Comparison of ENCODE assay signal across 18 cellular contexts in genomic region chr12:19665105-19665900, GRCh38.
"Had no signal": no experiment of that assay in that cellular context is flagged by ENCODE, and none has a peak within 500 bp of the region (broad histone marks: within the 10 kb centered on the region; RNA-seq: fewer than 3 reads in every experiment).

No MANE protein-coding gene starts in this region.

- H3K27ac Mint-ChIP-seq: activated CD4-positive, alpha-beta T cell treated with anti-CD3 and anti-CD28 coated beads, Interleukin-2, amount 10 ng/mL, durations not matched to agents 24 days and 14 days; activated CD8-positive, alpha-beta T cell treated with anti-CD3 and anti-CD28 coated beads, Interleukin-2, amount 10 ng/mL, durations not matched to agents 7 days and 5 days; activated naive CD4-positive, alpha-beta T cell treated with anti-CD3 and anti-CD28 coated beads, Interleukin-2, amount 50 U/mL, for 72 hours; activated T-helper 1 cell treated with anti-CD3 and anti-CD28 coated beads, Interleukin-12 subunit alpha, Interleukin-12 subunit beta, Interleukin-2, Interleukin-4 antibody, amounts not matched to agents 30 ng/mL and 10 ng/mL and 1 ng/mL, durations not matched to agents 14 hours and 24 hours and 36 hours; stimulated activated memory B cell treated with anti-CD40 and anti-IgM and Interleukin-4, amounts not matched to agents 10 μg/mL and 1 μg/mL and 100 μg/mL, for 72 hours had no signal

- H3K27ac ChIP-seq: adrenal gland, coronary artery, hepatocyte, left lung, SK-N-MC had no signal

- H3K27me3 ChIP-seq: adrenal gland, hepatocyte, left lung, sigmoid colon had no signal

- DNase-seq: activated CD4-positive, alpha-beta T cell treated with anti-CD3 and anti-CD28 coated beads, Interleukin-2, amount 10 ng/mL, durations not matched to agents 24 days and 14 days; activated CD8-positive, alpha-beta T cell treated with anti-CD3 and anti-CD28 coated beads, Interleukin-2, amount 10 ng/mL, durations not matched to agents 7 days and 5 days; activated gamma-delta T cell treated with Interleukin-2 at 50 U/mL for 16 hours; kidney glomerular epithelial cell; left lung; occipital lobe; sigmoid colon; stimulated activated CD4-positive, alpha-beta T cell treated with anti-CD3 and anti-CD28 coated beads, Interleukin-15, amount 100 ng/mL, for 24 hours had no signal

- H3K9me3 ChIP-seq: adrenal gland, left lung, sigmoid colon had no signal

- H3K36me3 Mint-ChIP-seq: activated naive CD4-positive, alpha-beta T cell treated with anti-CD3 and anti-CD28 coated beads, Interleukin-2, amount 50 U/mL, for 72 hours; stimulated activated memory B cell treated with anti-CD40 and anti-IgM and Interleukin-4, amounts not matched to agents 10 μg/mL and 1 μg/mL and 100 μg/mL, for 72 hours had no signal

- H3K4me3 Mint-ChIP-seq: activated CD4-positive, alpha-beta T cell treated with anti-CD3 and anti-CD28 coated beads, Interleukin-2, amount 10 ng/mL, durations not matched to agents 24 days and 14 days; activated CD8-positive, alpha-beta T cell treated with anti-CD3 and anti-CD28 coated beads, Interleukin-2, amount 10 ng/mL, durations not matched to agents 7 days and 5 days; activated T-helper 1 cell treated with anti-CD3 and anti-CD28 coated beads, Interleukin-12 subunit alpha, Interleukin-12 subunit beta, Interleukin-2, Interleukin-4 antibody, amounts not matched to agents 30 ng/mL and 10 ng/mL and 1 ng/mL, durations not matched to agents 14 hours and 24 hours and 36 hours; neural crest cell; stimulated activated memory B cell treated with anti-CD40 and anti-IgM and Interleukin-4, amounts not matched to agents 10 μg/mL and 1 μg/mL and 100 μg/mL, for 72 hours had no signal

- H3K4me1 Mint-ChIP-seq: neural crest cell; stimulated activated memory B cell treated with anti-CD40 and anti-IgM and Interleukin-4, amounts not matched to agents 10 μg/mL and 1 μg/mL and 100 μg/mL, for 72 hours had no signal

- H3K36me3 ChIP-seq: adrenal gland, left lung, sigmoid colon had no signal

- ATAC-seq: activated CD4-positive, CD25-positive, alpha-beta regulatory T cell treated with anti-CD3 and anti-CD28 coated beads, Interleukin-2, amount 50 U/mL, for 24 hours; activated CD8-positive, alpha-beta T cell treated with anti-CD3 and anti-CD28 coated beads, Interleukin-2, amount 10 ng/mL, durations not matched to agents 7 days and 5 days; activated naive CD4-positive, alpha-beta T cell treated with anti-CD3 and anti-CD28 coated beads, Interleukin-2, amount 50 U/mL, for 72 hours; left lung had no signal

- H3K27me3 Mint-ChIP-seq: stimulated activated memory B cell treated with anti-CD40 and anti-IgM and Interleukin-4, amounts not matched to agents 10 μg/mL and 1 μg/mL and 100 μg/mL, for 72 hours had no signal

- H3K4me3 ChIP-seq: adrenal gland, coronary artery, hepatocyte, left lung, sigmoid colon, SK-N-MC, smooth muscle cell had no signal

- H3K4me1 ChIP-seq: adrenal gland, left lung had no signal

- H3K9me3 Mint-ChIP-seq: activated T-helper 1 cell treated with anti-CD3 and anti-CD28 coated beads, Interleukin-12 subunit alpha, Interleukin-12 subunit beta, Interleukin-2, Interleukin-4 antibody, amounts not matched to agents 30 ng/mL and 10 ng/mL and 1 ng/mL, durations not matched to agents 14 hours and 24 hours and 36 hours had no signal
